8 cellular contexts compared by ENCODE assay signal in the genomic region with DNA sequence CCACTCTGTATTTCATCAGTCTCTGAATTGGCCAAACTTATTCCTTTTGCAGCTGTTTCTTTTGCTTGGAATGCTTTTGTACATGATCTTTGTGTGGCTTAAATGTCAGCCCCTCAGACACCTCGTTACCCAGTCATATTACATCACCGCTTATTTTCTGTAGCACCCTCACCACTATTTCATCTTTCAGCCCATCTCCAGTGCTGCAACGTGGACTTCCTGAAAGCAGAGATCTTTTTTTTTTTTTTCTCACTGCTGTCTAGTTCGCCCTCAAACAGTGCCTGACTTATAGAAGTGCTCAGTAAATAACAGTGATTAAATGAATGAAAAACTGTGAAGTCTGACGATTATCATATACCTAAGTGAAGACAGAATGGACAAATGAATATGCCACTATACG. TPM values are rescaled to one million over a fixed set of nuclear protein-coding genes. Genes with fewer than 3 reads are reported as not detected.
A peak's percentile ranks its signal among the peaks of the same experiment; 100 is the strongest.
DNase-seq lines count a peak whose midpoint lies in the region; ATAC-seq and TF ChIP-seq lines count a peak whose summit lies in the region.

No MANE protein-coding gene starts in this region.

- ATAC-seq in WTC11 (no peak), HG02870 (IDR thresholded peaks at IDR 0.05; ENCODE audit: unreplicated experiment) (no peak), GM21447 (IDR thresholded peaks at IDR 0.05; ENCODE audit: unreplicated experiment) (no peak)

- H3K27me3 Mint-ChIP-seq in activated CD4-positive, alpha-beta T cell treated with anti-CD3 and anti-CD28 coated beads, Interleukin-2, amount 10 ng/mL, durations not matched to agents 24 days and 14 days = no peaks in the 10 kb centered on the region
- no peaks in the 10 kb centered on the region for H3K27me3 Mint-ChIP-seq in WTC11 (ENCODE audit: low read depth)

- POLR2A ChIA-PET in WTC11 (lab: Charles Lee) = interaction anchor here (1.1 to 3.8 kb wide), 3 partner anchors 9 kb away, joined by 3 to 47 read pairs (median 4); a partner anchor contains a TSS

- peaks cover 48% of the 10 kb centered on the region for H3K4me1 Mint-ChIP-seq in activated CD4-positive, alpha-beta T cell treated with anti-CD3 and anti-CD28 coated beads, Interleukin-2, amount 10 ng/mL, durations not matched to agents 24 days and 14 days
- peaks cover 24% of the 10 kb centered on the region for H3K4me1 Mint-ChIP-seq in WTC11

- H3K4me3 ChIP-seq in iPS-15b (ENCODE audit: low read depth, low read length) (peak overlapping the region; percentile 87), suprapubic skin (peak overlapping the region; percentile 76)

- CTCF ChIA-PET in WTC11 (lab: Charles Lee) = interaction anchor here (0.8 kb wide), 1 partner anchor 9 kb away, joined by 3 read pairs; a partner anchor contains a TSS

- no peak for TF ChIP-seq POLR2A in suprapubic skin (IDR thresholded peaks at IDR 0.05)

- peak overlapping the region; percentile 82 for H3K27ac Mint-ChIP-seq in activated CD4-positive, alpha-beta T cell treated with anti-CD3 and anti-CD28 coated beads, Interleukin-2, amount 10 ng/mL, durations not matched to agents 24 days and 14 days
- peak overlapping the region; percentile 59 for H3K27ac Mint-ChIP-seq in WTC11

- H3K36me3 ChIP-seq in iPS-15b (ENCODE audit: control insufficient read depth, insufficient read depth, low read length) (peaks cover 4% of the 10 kb centered on the region), suprapubic skin (peaks cover 27% of the 10 kb centered on the region)

- H3K36me3 Mint-ChIP-seq in activated CD4-positive, alpha-beta T cell treated with anti-CD3 and anti-CD28 coated beads, Interleukin-2, amount 10 ng/mL, durations not matched to agents 24 days and 14 days (ENCODE audit: low read depth) = peaks cover 40% of the 10 kb centered on the region
- peaks cover 25% of the 10 kb centered on the region for H3K36me3 Mint-ChIP-seq in WTC11

- H3K9me3 ChIP-seq in iPS-15b (ENCODE audit: control insufficient read depth, insufficient read depth, low read length) (no peaks in the 10 kb centered on the region), suprapubic skin (no peaks in the 10 kb centered on the region)

- no peak for TF ChIP-seq EP300 in suprapubic skin (IDR thresholded peaks at IDR 0.05)

- no peaks in the 10 kb centered on the region for H3K27me3 ChIP-seq in iPS-15b (ENCODE audit: control insufficient read depth, insufficient read depth, low read length)
- no peaks in the 10 kb centered on the region for H3K27me3 ChIP-seq in suprapubic skin

- H3K9ac ChIP-seq in iPS-15b (ENCODE audit: low read depth, low read length) = peak overlapping the region; percentile 92

- TF ChIP-seq CTCF in WTC11 (IDR thresholded peaks at IDR 0.05) (no peak), suprapubic skin (IDR thresholded peaks at IDR 0.05) (no peak)

- no peaks in the 10 kb centered on the region for H3K9me3 Mint-ChIP-seq in activated CD4-positive, alpha-beta T cell treated with anti-CD3 and anti-CD28 coated beads, Interleukin-2, amount 10 ng/mL, durations not matched to agents 24 days and 14 days
- H3K9me3 Mint-ChIP-seq in WTC11 = no peaks in the 10 kb centered on the region

- peak; percentile 65 for DNase-seq in activated CD4-positive, alpha-beta T cell treated with anti-CD3 and anti-CD28 coated beads, Interleukin-2, amount 10 ng/mL, durations not matched to agents 24 days and 14 days
- DNase-seq in activated CD4-positive, alpha-beta T cell treated with anti-CD3 and anti-CD28 coated beads, Interleukin-2, amount 50 U/mL, for 48 hours = no peak
- DNase-seq in WTC11 (ENCODE audit: low spot score) = no peak
- DNase-seq in suprapubic skin (ENCODE audit: low spot score in 2 of 2) = no peak
- DNase-seq in HUDEP-2 (lab: John Stamatoyannopoulos, UW; ENCODE audit: unreplicated experiment in 76 of 76) = no peak

- intact Hi-C loops in activated CD4-positive, alpha-beta T cell treated with anti-CD3 and anti-CD28 coated beads, Interleukin-2, amount 10 ng/mL, durations not matched to agents 24 days and 14 days (cut with micrococcal nuclease) = loop anchor here (2.0 to 10.0 kb wide), 4 partner anchors 156 to 444 kb away; a partner anchor contains a TSS

- H3K27ac ChIP-seq in suprapubic skin = no peak overlapping the region

- peaks cover 6% of the 10 kb centered on the region for H3K4me1 ChIP-seq in iPS-15b (ENCODE audit: control insufficient read depth, insufficient read depth, low read length)
- H3K4me1 ChIP-seq in suprapubic skin = peaks cover 32% of the 10 kb centered on the region

- H3K4me3 Mint-ChIP-seq in activated CD4-positive, alpha-beta T cell treated with anti-CD3 and anti-CD28 coated beads, Interleukin-2, amount 10 ng/mL, durations not matched to agents 24 days and 14 days = peak overlapping the region; percentile 84
- H3K4me3 Mint-ChIP-seq in WTC11 = peak overlapping the region; percentile 87

- WGBS in suprapubic skin = 6% methylated on average over 6 of the region's 6 CpGs

TF ChIP-seq in WTC11, 78 proteins besides CTCF, POLR2A, EP300 and RAD21:
- TF ChIP-seq NFATC4 (CRISPR knock-in tag; IDR thresholded peaks at IDR 0.05) (no peak), NR1H2 (CRISPR knock-in tag; IDR thresholded peaks at IDR 0.05) (no peak), NR3C1 (CRISPR knock-in tag; conservative IDR thresholded peaks at IDR 0.05; ENCODE audit: low read depth) (no peak), NFYB (CRISPR knock-in tag; conservative IDR thresholded peaks at IDR 0.05; ENCODE audit: low read depth) (no peak), ATF1 (CRISPR knock-in tag; IDR thresholded peaks at IDR 0.05) (no peak), RELA (CRISPR knock-in tag; IDR thresholded peaks at IDR 0.05; ENCODE audit: borderline replicate concordance) (no peak), TCF7 (CRISPR knock-in tag; IDR thresholded peaks at IDR 0.05; ENCODE audit: low read depth) (no peak), GRHL2 (CRISPR knock-in tag; IDR thresholded peaks at IDR 0.05; ENCODE audit: insufficient replicate concordance, severe bottlenecking) (no peak), EMX1 (CRISPR knock-in tag; IDR thresholded peaks at IDR 0.05) (no peak)
- TF ChIP-seq, protein P1, sequence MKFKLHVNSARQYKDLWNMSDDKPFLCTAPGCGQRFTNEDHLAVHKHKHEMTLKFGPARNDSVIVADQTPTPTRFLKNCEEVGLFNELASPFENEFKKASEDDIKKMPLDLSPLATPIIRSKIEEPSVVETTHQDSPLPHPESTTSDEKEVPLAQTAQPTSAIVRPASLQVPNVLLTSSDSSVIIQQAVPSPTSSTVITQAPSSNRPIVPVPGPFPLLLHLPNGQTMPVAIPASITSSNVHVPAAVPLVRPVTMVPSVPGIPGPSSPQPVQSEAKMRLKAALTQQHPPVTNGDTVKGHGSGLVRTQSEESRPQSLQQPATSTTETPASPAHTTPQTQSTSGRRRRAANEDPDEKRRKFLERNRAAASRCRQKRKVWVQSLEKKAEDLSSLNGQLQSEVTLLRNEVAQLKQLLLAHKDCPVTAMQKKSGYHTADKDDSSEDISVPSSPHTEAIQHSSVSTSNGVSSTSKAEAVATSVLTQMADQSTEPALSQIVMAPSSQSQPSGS (CRISPR knock-in tag; IDR thresholded peaks at IDR 0.05; ENCODE audit: borderline replicate concordance, low read depth) = no peak
- TF ChIP-seq, protein P2, sequence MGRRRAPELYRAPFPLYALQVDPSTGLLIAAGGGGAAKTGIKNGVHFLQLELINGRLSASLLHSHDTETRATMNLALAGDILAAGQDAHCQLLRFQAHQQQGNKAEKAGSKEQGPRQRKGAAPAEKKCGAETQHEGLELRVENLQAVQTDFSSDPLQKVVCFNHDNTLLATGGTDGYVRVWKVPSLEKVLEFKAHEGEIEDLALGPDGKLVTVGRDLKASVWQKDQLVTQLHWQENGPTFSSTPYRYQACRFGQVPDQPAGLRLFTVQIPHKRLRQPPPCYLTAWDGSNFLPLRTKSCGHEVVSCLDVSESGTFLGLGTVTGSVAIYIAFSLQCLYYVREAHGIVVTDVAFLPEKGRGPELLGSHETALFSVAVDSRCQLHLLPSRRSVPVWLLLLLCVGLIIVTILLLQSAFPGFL (CRISPR knock-in tag; IDR thresholded peaks at IDR 0.05; ENCODE audit: borderline replicate concordance) = no peak

RNA-seq across cellular contexts. Expression of a gene that starts 0.8 kb away (rescaled TPM):
- 53.8 and 54.9 TPM in 2 replicates for total RNA-seq in activated CD4-positive, alpha-beta T cell treated with anti-CD3 and anti-CD28 coated beads, Interleukin-2, amount 10 ng/mL, durations not matched to agents 24 days and 14 days
- total RNA-seq in WTC11 (2021) (34.5 to 37.8 TPM (median 34.6 TPM) in 3 replicates), suprapubic skin (10 to 100 TPM; 15.8 to 27.7 (median 17.6) TPM)

RNA-seq across cellular contexts. Expression of a gene that starts 8.0 kb away (rescaled TPM):
- total RNA-seq in activated CD4-positive, alpha-beta T cell treated with anti-CD3 and anti-CD28 coated beads, Interleukin-2, amount 10 ng/mL, durations not matched to agents 24 days and 14 days = 16.5 and 17.8 TPM in 2 replicates
- total RNA-seq in WTC11 (2021) = 23.7 to 25.9 TPM (median 25.2 TPM) in 3 replicates
- total RNA-seq in suprapubic skin = 10 to 100 TPM; 14.5 to 57.9 (median 27.3) TPM

RNA-seq across cellular contexts. Expression of a gene that starts 8.2 kb away (rescaled TPM):
- 105 and 106 TPM in 2 replicates for total RNA-seq in activated CD4-positive, alpha-beta T cell treated with anti-CD3 and anti-CD28 coated beads, Interleukin-2, amount 10 ng/mL, durations not matched to agents 24 days and 14 days
- total RNA-seq in WTC11 (2021) (74.7 to 75.7 TPM (median 74.8 TPM) in 3 replicates), suprapubic skin (10 to 100 TPM; 30.7 to 85.0 (median 63.1) TPM)

RNA-seq across cellular contexts. Expression of a gene that starts 9.0 kb away (rescaled TPM):
- total RNA-seq in activated CD4-positive, alpha-beta T cell treated with anti-CD3 and anti-CD28 coated beads, Interleukin-2, amount 10 ng/mL, durations not matched to agents 24 days and 14 days = 13.8 and 13.9 TPM in 2 replicates
- total RNA-seq in WTC11 (2021) (8.4 to 9.8 TPM (median 8.8 TPM) in 3 replicates), suprapubic skin (10 to 100 TPM; 19.2 to 46.1 (median 30.3) TPM)
